20 cellular contexts compared by ENCODE assay signal in genomic region chr5:93401844-93402243, GRCh38.
"Had no signal": no experiment of that assay in that cellular context is flagged by ENCODE, and none has a peak within 500 bp of the region (broad histone marks: within the 10 kb centered on the region; RNA-seq: fewer than 3 reads in every experiment).

No MANE protein-coding gene starts in this region.

- DNase-seq: colonic mucosa; effector memory CD4-positive, alpha-beta T cell; erythroblast; esophagus squamous epithelium; foreskin melanocyte; glutamatergic neuron; heart right ventricle; left colon; left ventricle myocardium superior; mucosa of descending colon; naive B cell; right cardiac atrium; sigmoid colon; spleen; stimulated activated naive B cell treated with anti-CD40 and anti-IgM and Interleukin-4, amounts not matched to agents 10 μg/mL and 1 μg/mL and 100 μg/mL, for 72 hours; stimulated activated naive CD8-positive, alpha-beta T cell treated with anti-CD3 and anti-CD28 coated beads, Interleukin-15, amount 100 ng/mL, for 72 hours; thyroid gland; trophoblast cell had no signal

- FAIRE-seq: islet of Langerhans had no signal

- ATAC-seq: heart right ventricle; left colon; left ventricle myocardium superior; mucosa of descending colon; natural killer cell treated with Interleukin-12 subunit alpha and Interleukin-12 subunit beta and Interleukin-15 and Interleukin-18, amount 100 ng/mL, for 72 hours; right cardiac atrium; stimulated activated naive B cell treated with anti-CD40 and anti-IgM and Interleukin-4, amounts not matched to agents 10 μg/mL and 1 μg/mL and 100 μg/mL, for 72 hours; stimulated activated naive CD8-positive, alpha-beta T cell treated with anti-CD3 and anti-CD28 coated beads, Interleukin-15, amount 100 ng/mL, for 72 hours had no signal
